Comparison of ENCODE assay signal across 8 cellular contexts in genomic region chr17:46590157-46591146, GRCh38. TPM values are rescaled to one million over a fixed set of nuclear protein-coding genes. Genes with fewer than 3 reads are reported as not detected.
DNase-seq lines count a peak whose midpoint lies in the region; ATAC-seq and TF ChIP-seq lines count a peak whose summit lies in the region.
"Not testable (repeated sequence)": the region's sequence is repeated elsewhere in the genome, so short reads cannot be mapped to it uniquely, and the experiment has no call there.

NSF (plus strand) TSS chr17:46590669; CDS start chr17:46590776, 107 bp downstream.

- not testable (repeated sequence) for H3K4me1 Mint-ChIP-seq in CD14-positive monocyte; activated CD8-positive, alpha-beta memory T cell treated with anti-CD3 and anti-CD28 coated beads, Interleukin-2, amount 10 ng/mL, durations not matched to agents 7 days and 5 days

- not testable (repeated sequence) for DNase-seq in CD14-positive monocyte (ENCODE audit: low spot score); HT1080 (ENCODE audit: low read depth); activated CD8-positive, alpha-beta memory T cell treated with anti-CD3 and anti-CD28 coated beads, Interleukin-2, amount 10 ng/mL, durations not matched to agents 7 days and 5 days; lower lobe of right lung; smooth muscle cell (lab: John Stamatoyannopoulos, UW; ENCODE audit: unreplicated experiment)

- H3K4me1 ChIP-seq in lower lobe of right lung; smooth muscle cell (ENCODE audit: low read depth): not testable (repeated sequence)

- H3K4me3 ChIP-seq in lower lobe of right lung, smooth muscle cell: not testable (repeated sequence)

- not testable (repeated sequence) for H3K27ac ChIP-seq in lower lobe of right lung; smooth muscle cell (ENCODE audit: low read depth)

- not testable (repeated sequence) for H2AFZ ChIP-seq in smooth muscle cell (ENCODE audit: low read depth)

- not testable (repeated sequence) for H3K4me3 Mint-ChIP-seq in CD14-positive monocyte; activated CD8-positive, alpha-beta memory T cell treated with anti-CD3 and anti-CD28 coated beads, Interleukin-2, amount 10 ng/mL, durations not matched to agents 7 days and 5 days

- not testable (repeated sequence) for H3K79me2 ChIP-seq in smooth muscle cell (ENCODE audit: low read depth)

- not testable (repeated sequence) for H3K9ac ChIP-seq in smooth muscle cell (ENCODE audit: low read depth)

- ATAC-seq in GM19452 (IDR thresholded peaks at IDR 0.05; ENCODE audit: unreplicated experiment): peak; percentile 87
- ATAC-seq in HG02840 (IDR thresholded peaks at IDR 0.05; ENCODE audit: low FRiP score, unreplicated experiment): peak; percentile 75
- peak; percentile 96 for ATAC-seq in activated CD8-positive, alpha-beta memory T cell treated with anti-CD3 and anti-CD28 coated beads, Interleukin-2, amount 10 ng/mL, durations not matched to agents 7 days and 5 days
- ATAC-seq in esophagus mucosa: peak; percentile 95
- peak; percentile 99 for ATAC-seq in lower lobe of right lung

- intact Hi-C loops in CD14-positive monocyte (cut with micrococcal nuclease); lower lobe of right lung (cut with DNase I): not testable (repeated sequence)

- not testable (repeated sequence) for H4K20me1 ChIP-seq in smooth muscle cell (ENCODE audit: low read depth)

- H3K36me3 Mint-ChIP-seq in CD14-positive monocyte; activated CD8-positive, alpha-beta memory T cell treated with anti-CD3 and anti-CD28 coated beads, Interleukin-2, amount 10 ng/mL, durations not matched to agents 7 days and 5 days: not testable (repeated sequence)

- WGBS in smooth muscle cell (ENCODE audit: low lambda C conversion rate): no CpG with 5 or more reads among the region's 95 CpGs

- H3K9me3 Mint-ChIP-seq in CD14-positive monocyte; activated CD8-positive, alpha-beta memory T cell treated with anti-CD3 and anti-CD28 coated beads, Interleukin-2, amount 10 ng/mL, durations not matched to agents 7 days and 5 days (ENCODE audit: low read depth): not testable (repeated sequence)

- H3F3A ChIP-seq in smooth muscle cell (ENCODE audit: low read depth): not testable (repeated sequence)

- not testable (repeated sequence) for H3K27ac Mint-ChIP-seq in CD14-positive monocyte; activated CD8-positive, alpha-beta memory T cell treated with anti-CD3 and anti-CD28 coated beads, Interleukin-2, amount 10 ng/mL, durations not matched to agents 7 days and 5 days

- not testable (repeated sequence) for TF ChIP-seq CTCF in CD14-positive monocyte (IDR thresholded peaks at IDR 0.05); lower lobe of right lung (IDR thresholded peaks at IDR 0.05); smooth muscle cell (IDR thresholded peaks at IDR 0.05; ENCODE audit: borderline replicate concordance, insufficient read depth, poor library complexity, severe bottlenecking)

- not testable (repeated sequence) for H3K9me3 ChIP-seq in lower lobe of right lung; smooth muscle cell (replicated peaks; ENCODE audit: low read depth)

- not testable (repeated sequence) for H3K27me3 ChIP-seq in lower lobe of right lung (ENCODE audit: low read depth); smooth muscle cell (ENCODE audit: low read depth)

- CTCF ChIA-PET in activated CD8-positive, alpha-beta memory T cell treated with anti-CD3 and anti-CD28 coated beads, Interleukin-2, amount 10 ng/mL, durations not matched to agents 7 days and 5 days (lab: Charles Lee): not testable (repeated sequence)

- not testable (repeated sequence) for H3K4me2 ChIP-seq in smooth muscle cell

- not testable (repeated sequence) for H3K27me3 Mint-ChIP-seq in CD14-positive monocyte (ENCODE audit: low read depth in 3 of 3); activated CD8-positive, alpha-beta memory T cell treated with anti-CD3 and anti-CD28 coated beads, Interleukin-2, amount 10 ng/mL, durations not matched to agents 7 days and 5 days

- not testable (repeated sequence) for H3K36me3 ChIP-seq in lower lobe of right lung; smooth muscle cell (ENCODE audit: low read depth)

RNA-seq across cellular contexts. Expression of gene NSF, which starts in this region (rescaled TPM):
- polyA plus RNA-seq in CD14-positive monocyte (10 to 100 TPM; 58.0 to 63.2 TPM), smooth muscle cell (23.3 and 27.7 TPM in 2 replicates)
- 38.2 and 39.7 TPM in 2 replicates for total RNA-seq in HT1080 (2014; rRNA removed; shearing (Covaris generic))
- 23.5 and 30.8 TPM in 2 replicates for polyA plus RNA-seq in HT1080 (2015; cell fraction: cytosol; rRNA removed)
- 42.0 and 45.9 TPM in 2 replicates for polyA plus RNA-seq in HT1080 (2015; cell fraction: nucleus; rRNA removed)
- 10 to 100 TPM; 44.2 to 50.0 TPM for total RNA-seq in activated CD8-positive, alpha-beta memory T cell treated with anti-CD3 and anti-CD28 coated beads, Interleukin-2, amount 10 ng/mL, durations not matched to agents 7 days and 5 days
- total RNA-seq in esophagus mucosa (41.8 TPM), lower lobe of right lung (52.7 TPM), smooth muscle cell (34.0 and 50.8 TPM in 2 replicates)
